ENCODE assay signal across 9 cellular contexts in the genomic region with DNA sequence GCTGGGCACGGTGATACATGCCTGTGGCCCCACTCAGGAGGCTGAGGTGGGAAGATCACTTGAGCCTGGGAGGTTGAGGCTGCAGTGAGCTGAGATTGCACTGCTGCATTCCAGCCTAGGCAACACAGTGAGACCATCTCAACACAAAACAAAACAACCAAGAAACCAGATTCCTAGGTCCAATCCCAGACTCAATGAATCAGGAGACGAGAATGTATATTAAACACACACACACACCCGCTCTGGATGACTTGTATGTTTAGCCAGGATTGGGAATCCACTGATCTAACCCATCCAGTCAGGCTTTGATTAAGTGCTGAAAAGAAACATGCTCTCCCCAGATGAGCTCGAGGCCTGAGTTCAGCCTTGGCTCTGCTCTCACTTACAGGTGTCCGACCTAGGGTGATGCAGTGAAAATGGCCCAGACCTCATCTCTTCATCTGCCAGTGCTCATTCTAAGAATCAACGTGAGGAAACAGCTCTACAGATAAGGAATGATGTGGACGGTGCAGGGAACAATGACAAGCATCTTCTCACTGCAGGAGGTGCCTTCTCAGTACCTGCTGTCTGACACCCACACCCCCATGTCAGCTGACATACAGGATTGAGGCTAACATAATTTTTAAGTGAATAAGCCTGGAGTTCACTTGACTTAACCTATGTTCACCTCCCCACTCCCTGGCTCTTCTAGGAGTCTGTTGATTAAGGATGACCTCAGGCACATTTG. TPM values are rescaled to one million over a fixed set of nuclear protein-coding genes. Genes with fewer than 3 reads are reported as not detected.
DNase-seq lines count a peak whose midpoint lies in the region; ATAC-seq and TF ChIP-seq lines count a peak whose summit lies in the region.
"Had no signal": no experiment of that assay in that cellular context is flagged by ENCODE, and none has a peak within 500 bp of the region (broad histone marks: within the 10 kb centered on the region; RNA-seq: fewer than 3 reads in every experiment).

No MANE protein-coding gene starts in this region.

- H3K4me1 Mint-ChIP-seq in activated CD4-positive, alpha-beta memory T cell treated with anti-CD3 and anti-CD28 coated beads, Interleukin-2, amount 10 ng/mL, durations not matched to agents 7 days and 5 days, result no peaks in the 10 kb centered on the region

- no peak overlapping the region for H3K27ac Mint-ChIP-seq in activated CD4-positive, alpha-beta memory T cell treated with anti-CD3 and anti-CD28 coated beads, Interleukin-2, amount 10 ng/mL, durations not matched to agents 7 days and 5 days

- H3K27me3 Mint-ChIP-seq in activated CD4-positive, alpha-beta memory T cell treated with anti-CD3 and anti-CD28 coated beads, Interleukin-2, amount 10 ng/mL, durations not matched to agents 7 days and 5 days, result no peaks in the 10 kb centered on the region

- no peak overlapping the region for H3K4me3 Mint-ChIP-seq in activated CD4-positive, alpha-beta memory T cell treated with anti-CD3 and anti-CD28 coated beads, Interleukin-2, amount 10 ng/mL, durations not matched to agents 7 days and 5 days

- TF ChIP-seq CTCF in AG04449 (IDR thresholded peaks at IDR 0.05; ENCODE audit: insufficient read depth, low read length, missing control alignments), result no peak
- no peak for TF ChIP-seq CTCF in HFF-Myc (IDR thresholded peaks at IDR 0.05; ENCODE audit: low read depth, low read length, missing control alignments)
- TF ChIP-seq CTCF in astrocyte of the cerebellum (IDR thresholded peaks at IDR 0.05; ENCODE audit: low read depth, low read length, missing control alignments), result no peak

- CTCF ChIA-PET in AG04449 (lab: Yijun Ruan, JAX), result interaction anchor here (0.6 to 16.2 kb wide), 15 partner anchors 9 to 317 kb away, joined by 3 to 327 read pairs (median 4); partner anchors contain the start of genes SRSF4 and TMEM200B
- CTCF ChIA-PET in activated CD4-positive, alpha-beta memory T cell treated with anti-CD3 and anti-CD28 coated beads, Interleukin-2, amount 10 ng/mL, durations not matched to agents 7 days and 5 days (lab: Charles Lee), result interaction anchor here (0.7 to 8.5 kb wide), 15 partner anchors 9 to 316 kb away, joined by 3 to 171 read pairs (median 3); partner anchors contain the start of gene SRSF4

- in situ Hi-C loops in astrocyte of the cerebellum (cut with HindIII; ENCODE audit: low sequenced_read_pairs), result no loop called here

- no peak for ATAC-seq in GM21723 (IDR thresholded peaks at IDR 0.05; ENCODE audit: unreplicated experiment)

- no peak overlapping the region; the same call in 1 of the 2 replicates for H3K4me3 ChIP-seq in AG04449 (ENCODE audit: low read depth, low read length)
- no peak overlapping the region for H3K4me3 ChIP-seq in HFF-Myc (replicated peaks; ENCODE audit: low read depth, low read length)
- no peak overlapping the region for H3K4me3 ChIP-seq in astrocyte of the cerebellum (ENCODE audit: low read depth, low read length)

- DNase-seq in AG04449 (ENCODE audit: low read depth, low spot score) (peak; percentile 92), HFF-Myc (ENCODE audit: extremely low read depth, low read depth) (peak; percentile 59), astrocyte of the cerebellum (ENCODE audit: low read depth) (peak; percentile 54), kidney tubule cell (ENCODE audit: low spot score) (peak; percentile 60), DMS 273 treated with DMSO at 0.1 percent for 48 hours (lab: John Stamatoyannopoulos, UW) (no peak)
- no peak for DNase-seq in activated CD4-positive, alpha-beta memory T cell treated with anti-CD3 and anti-CD28 coated beads, Interleukin-2, amount 10 ng/mL, durations not matched to agents 7 days and 5 days
- no peak for DNase-seq in stimulated activated CD4-positive, alpha-beta T cell treated with anti-CD3 and anti-CD28 coated beads, Interleukin-2, amount 100 ng/mL, for 24 hours
- DNase-seq: glutamatergic neuron had no signal

- H3K36me3 Mint-ChIP-seq in activated CD4-positive, alpha-beta memory T cell treated with anti-CD3 and anti-CD28 coated beads, Interleukin-2, amount 10 ng/mL, durations not matched to agents 7 days and 5 days (ENCODE audit: low read depth), result peaks cover 11% of the 10 kb centered on the region

- POLR2A ChIA-PET in AG04449 (lab: Yijun Ruan, JAX), result interaction anchor here (1.4 to 1.8 kb wide), 2 partner anchors 15 to 73 kb away, joined by 5 to 12 read pairs; partner anchors contain the start of genes SRSF4 and TMEM200B
- POLR2A ChIA-PET in activated CD4-positive, alpha-beta memory T cell treated with anti-CD3 and anti-CD28 coated beads, Interleukin-2, amount 10 ng/mL, durations not matched to agents 7 days and 5 days (lab: Charles Lee), result interaction anchor here (0.9 to 4.7 kb wide), 8 partner anchors 10 to 548 kb away, joined by 3 to 44 read pairs (median 4); partner anchors contain the start of genes RNU11 and SRSF4

- H3K9me3 Mint-ChIP-seq in activated CD4-positive, alpha-beta memory T cell treated with anti-CD3 and anti-CD28 coated beads, Interleukin-2, amount 10 ng/mL, durations not matched to agents 7 days and 5 days, result no peaks in the 10 kb centered on the region

RNA-seq across cellular contexts. Expression of gene SRSF4, which starts 15.3 kb away (rescaled TPM):
- total RNA-seq in activated CD4-positive, alpha-beta memory T cell treated with anti-CD3 and anti-CD28 coated beads, Interleukin-2, amount 10 ng/mL, durations not matched to agents 7 days and 5 days, result 100 to 1,000 TPM; 121 to 123 TPM

RNA-seq across cellular contexts. Expression of gene MECR, which starts 33.7 kb away (rescaled TPM):
- 10 to 100 TPM; 13.9 to 17.6 TPM for total RNA-seq in activated CD4-positive, alpha-beta memory T cell treated with anti-CD3 and anti-CD28 coated beads, Interleukin-2, amount 10 ng/mL, durations not matched to agents 7 days and 5 days

RNA-seq across cellular contexts. Expression of gene PTPRU, which starts 39.3 kb away (rescaled TPM):
- total RNA-seq in activated CD4-positive, alpha-beta memory T cell treated with anti-CD3 and anti-CD28 coated beads, Interleukin-2, amount 10 ng/mL, durations not matched to agents 7 days and 5 days, result under 1 TPM; 0.13 to 0.68 TPM

Comparison
In these comparisons a context has a peak if more than half of its experiments do, and no peak if none do; other contexts are left out.
1. DNase-seq: peak in AG04449 (single experiment), HFF-Myc (single experiment), astrocyte of the cerebellum (single experiment) and kidney tubule cell (single experiment); none in activated CD4-positive, alpha-beta memory T cell treated with anti-CD3 and anti-CD28 coated beads, Interleukin-2, amount 10 ng/mL, durations not matched to agents 7 days and 5 days (single experiment), stimulated activated CD4-positive, alpha-beta T cell treated with anti-CD3 and anti-CD28 coated beads, Interleukin-2, amount 100 ng/mL, for 24 hours (0 of 2) and DMS 273 treated with DMSO at 0.1 percent for 48 hours (single experiment).